Comparison of ENCODE assay signal across 15 cellular contexts in genomic region chr2:200592414-200593075, GRCh38. TPM values are rescaled to one million over a fixed set of nuclear protein-coding genes. Genes with fewer than 3 reads are reported as not detected.
DNase-seq lines count a peak whose midpoint lies in the region; ATAC-seq and TF ChIP-seq lines count a peak whose summit lies in the region.
"Had no signal": no experiment of that assay in that cellular context is flagged by ENCODE, and none has a peak within 500 bp of the region (broad histone marks: within the 10 kb centered on the region; RNA-seq: fewer than 3 reads in every experiment).

No MANE protein-coding gene starts in this region.

- H2BK12ac ChIP-seq in trophoblast cell (ENCODE audit: low read length): no peak overlapping the region

- H4K8ac ChIP-seq in IMR-90 (ENCODE audit: low read depth in 2 of 2, low read length in 2 of 2): no peak overlapping the region
- no peak overlapping the region for H4K8ac ChIP-seq in mesendoderm (ENCODE audit: low read depth, low read length)
- no peak overlapping the region for H4K8ac ChIP-seq in trophoblast cell (ENCODE audit: low read depth, low read length)

- no peaks in the 10 kb centered on the region for H4K20me1 ChIP-seq in IMR-90 (ENCODE audit: insufficient read depth, low read length)

- H3K4me3 ChIP-seq in IMR-90 (ENCODE audit: insufficient read depth, low read depth, low read length): no peak overlapping the region
- H3K4me3 ChIP-seq in choroid plexus epithelial cell (ENCODE audit: low read depth, low read length): no peak overlapping the region
- no peak overlapping the region for H3K4me3 ChIP-seq in mesendoderm (ENCODE audit: low read length)
- H3K4me3 ChIP-seq in trophoblast cell (ENCODE audit: low read depth, low read length): no peak overlapping the region
- H3K4me3 ChIP-seq: ascending aorta, upper lobe of left lung had no signal

- H3K4me1 Mint-ChIP-seq in mesothelial cell of epicardium: no peaks in the 10 kb centered on the region

- H3K18ac ChIP-seq in IMR-90 (ENCODE audit: low read depth, low read length): no peak overlapping the region
- H3K18ac ChIP-seq in mesendoderm (ENCODE audit: low read length): no peak overlapping the region
- H3K18ac ChIP-seq in trophoblast cell (ENCODE audit: low read length): no peak overlapping the region

- H3K27me3 ChIP-seq in IMR-90 (ENCODE audit: control insufficient read depth, insufficient read depth, low read length): peaks cover 2% of the 10 kb centered on the region; the same call in 1 of the 2 replicates
- no peaks in the 10 kb centered on the region for H3K27me3 ChIP-seq in mesendoderm (ENCODE audit: insufficient read depth, low read length, poor library complexity)
- no peaks in the 10 kb centered on the region for H3K27me3 ChIP-seq in trophoblast cell (ENCODE audit: insufficient read depth, low read length)
- H3K27me3 ChIP-seq: ascending aorta, upper lobe of left lung had no signal

- POLR2A ChIA-PET in IMR-90 (lab: Charles Lee; ENCODE audit: unreplicated experiment): interaction anchor here (0.7 kb wide), 1 partner anchor 70 kb away, joined by 3 read pairs; no protein-coding TSS in a partner anchor

- no peak overlapping the region for H2BK120ac ChIP-seq in IMR-90 (ENCODE audit: low read depth, low read length)
- no peak overlapping the region for H2BK120ac ChIP-seq in mesendoderm (ENCODE audit: low read depth, low read length)
- no peak overlapping the region for H2BK120ac ChIP-seq in trophoblast cell (ENCODE audit: insufficient read depth, low read length, poor library complexity)

- no CpG with 5 or more reads among the region's 1 CpG for WGBS in IMR-90 (ENCODE audit: extremely low coverage in 2 of 2, insufficient read length in 1 of 2), 2 experiments
- no CpG with 5 or more reads among the region's 1 CpG for WGBS in mesendoderm (ENCODE audit: extremely low coverage, insufficient coverage, low lambda C conversion rate)
- WGBS in trophoblast cell (ENCODE audit: extremely low coverage, insufficient coverage, insufficient read length): no CpG with 5 or more reads among the region's 1 CpG

- no TSS peak for BruUV-seq in IMR-90 (replicated peaks; lab: Mats Ljungman, UMichigan)

- H3K4me3 Mint-ChIP-seq in mesothelial cell of epicardium: no peak overlapping the region
- H3K4me3 Mint-ChIP-seq: activated T-cell treated with anti-CD3 and anti-CD28 coated beads, Interleukin-2, amount 50 U/mL, for 72 hours had no signal

- peak; percentile 62 for DNase-seq in IMR-90
- peak; percentile 56 for DNase-seq in OCI-M1 (lab: John Stamatoyannopoulos, UW)
- DNase-seq in choroid plexus epithelial cell (ENCODE audit: low read depth): peak; percentile 63
- DNase-seq in mesendoderm: peak; percentile 13
- DNase-seq in mesothelial cell of epicardium (ENCODE audit: low spot score in 2 of 2, unreplicated experiment in 2 of 2): no peak
- DNase-seq in trophoblast cell: no peak
- DNase-seq: activated CD4-positive, alpha-beta T cell treated with anti-CD3 and anti-CD28 coated beads for 48 hours; activated T-cell treated with anti-CD3 and anti-CD28 coated beads, Interleukin-2, amount 50 U/mL, for 72 hours; mammary epithelial cell; NCI-H82; stimulated activated CD8-positive, alpha-beta memory T cell treated with anti-CD3 and anti-CD28 coated beads, Interleukin-4, amount 100 ng/mL, for 48 hours; upper lobe of left lung had no signal

- TF ChIP-seq CTCF in IMR-90 (conservative IDR thresholded peaks at IDR 0.05; ENCODE audit: low read depth, low read length) (no peak), choroid plexus epithelial cell (conservative IDR thresholded peaks at IDR 0.05; ENCODE audit: low read depth, low read length) (no peak), mesothelial cell of epicardium (IDR thresholded peaks at IDR 0.05; ENCODE audit: unreplicated experiment) (no peak)

- no peaks in the 10 kb centered on the region for H3K36me3 Mint-ChIP-seq in mesothelial cell of epicardium

- H4K91ac ChIP-seq in IMR-90 (ENCODE audit: insufficient read depth, low read depth, low read length): no peak overlapping the region
- H4K91ac ChIP-seq in trophoblast cell (ENCODE audit: low read depth, low read length): no peak overlapping the region

- peaks cover 66% of the 10 kb centered on the region for H3K27me3 Mint-ChIP-seq in mesothelial cell of epicardium (ENCODE audit: low read depth)

- no peaks in the 10 kb centered on the region for H3K79me1 ChIP-seq in IMR-90 (ENCODE audit: low read depth in 1 of 2, low read length in 2 of 2)
- H3K79me1 ChIP-seq in mesendoderm (ENCODE audit: low read length): no peaks in the 10 kb centered on the region
- no peaks in the 10 kb centered on the region for H3K79me1 ChIP-seq in trophoblast cell (ENCODE audit: low read length)

- no peak overlapping the region for H2AK9ac ChIP-seq in IMR-90 (replicated peaks; ENCODE audit: low read depth, low read length, poor library complexity)

- in situ Hi-C loops in IMR-90 (cut with MboI; ENCODE audit: low sequenced_read_pairs): no loop called here

- no peaks in the 10 kb centered on the region for H3K79me2 ChIP-seq in mesendoderm (ENCODE audit: control insufficient read depth, insufficient read depth, low read length)
- no peaks in the 10 kb centered on the region for H3K79me2 ChIP-seq in trophoblast cell (ENCODE audit: control insufficient read depth, insufficient read depth, low read length, poor library complexity)

- H3K9me3 Mint-ChIP-seq in mesothelial cell of epicardium: peaks cover 6% of the 10 kb centered on the region
- H3K9me3 Mint-ChIP-seq: activated T-cell treated with anti-CD3 and anti-CD28 coated beads, Interleukin-2, amount 50 U/mL, for 72 hours had no signal

- H3K23ac ChIP-seq in IMR-90 (ENCODE audit: low read depth, low read length) (no peak overlapping the region), mesendoderm (ENCODE audit: low read length) (no peak overlapping the region), trophoblast cell (ENCODE audit: low read length) (no peak overlapping the region)

- CTCF ChIA-PET in IMR-90 (lab: Yijun Ruan, JAX): no interaction called here

- ATAC-seq in IMR-90 (ENCODE audit: low read depth): peak; percentile 64
- ATAC-seq in GM21619 (IDR thresholded peaks at IDR 0.05; ENCODE audit: unreplicated experiment): no peak
- no peak for ATAC-seq in GM19455 (IDR thresholded peaks at IDR 0.05; ENCODE audit: unreplicated experiment)
- ATAC-seq: activated T-cell treated with anti-CD3 and anti-CD28 coated beads, Interleukin-2, amount 50 U/mL, for 72 hours had no signal

- H4K5ac ChIP-seq in IMR-90 (ENCODE audit: low read depth, low read length) (no peak overlapping the region), mesendoderm (ENCODE audit: low read length) (no peak overlapping the region)

- H3K36me3 ChIP-seq in IMR-90 (ENCODE audit: control insufficient read depth, insufficient read depth, low read length) (no peaks in the 10 kb centered on the region), mesendoderm (ENCODE audit: control insufficient read depth, insufficient read depth, low read length) (no peaks in the 10 kb centered on the region), trophoblast cell (ENCODE audit: control insufficient read depth in 1 of 2, insufficient read depth in 2 of 2, low read length in 2 of 2) (no peaks in the 10 kb centered on the region)
- H3K36me3 ChIP-seq: upper lobe of left lung had no signal

- H3K4ac ChIP-seq in IMR-90 (ENCODE audit: low read depth, low read length) (no peak overlapping the region), mesendoderm (ENCODE audit: low read depth, low read length) (no peak overlapping the region), trophoblast cell (ENCODE audit: low read depth, low read length) (no peak overlapping the region)

- dilution Hi-C loops in IMR-90 (cut with HindIII; ENCODE audit: low sequenced_read_pairs, unreplicated experiment): no loop called here

- H3K14ac ChIP-seq in IMR-90 (replicated peaks; ENCODE audit: low read depth, low read length) (no peak overlapping the region), trophoblast cell (ENCODE audit: low read length) (no peak overlapping the region)

- H3K56ac ChIP-seq in IMR-90 (ENCODE audit: extremely low read depth, insufficient read depth, low read length) (no peak overlapping the region), mesendoderm (ENCODE audit: low read length) (no peak overlapping the region)

- no peak for TF ChIP-seq POLR2A in IMR-90 (IDR thresholded peaks at IDR 0.05; ENCODE audit: low read depth, low read length)

- H3K9ac ChIP-seq in IMR-90 (ENCODE audit: low read depth, low read length): no peak overlapping the region
- no peak overlapping the region for H3K9ac ChIP-seq in mesendoderm (ENCODE audit: low read length)
- no peak overlapping the region for H3K9ac ChIP-seq in trophoblast cell (ENCODE audit: low read length)

- H2BK20ac ChIP-seq in IMR-90 (ENCODE audit: low read depth, low read length): no peak overlapping the region

- H3K4me2 ChIP-seq in IMR-90 (ENCODE audit: low read depth, low read length) (no peak overlapping the region), mesendoderm (ENCODE audit: low read length) (no peak overlapping the region), trophoblast cell (ENCODE audit: low read length) (no peak overlapping the region)

- H2AK5ac ChIP-seq in IMR-90 (ENCODE audit: low read depth, low read length): no peak overlapping the region
- H2AK5ac ChIP-seq in mesendoderm (ENCODE audit: low read length): no peak overlapping the region
- H2AK5ac ChIP-seq in trophoblast cell (ENCODE audit: low read length): no peak overlapping the region

- no peak overlapping the region for H2BK15ac ChIP-seq in IMR-90 (ENCODE audit: low read depth, low read length)
- no peak overlapping the region for H2BK15ac ChIP-seq in mesendoderm (replicated peaks; ENCODE audit: low read depth)

- H3K27ac Mint-ChIP-seq in mesothelial cell of epicardium: no peak overlapping the region
- H3K27ac Mint-ChIP-seq: activated T-cell treated with anti-CD3 and anti-CD28 coated beads, Interleukin-2, amount 50 U/mL, for 72 hours had no signal

- no peaks in the 10 kb centered on the region for H3K4me1 ChIP-seq in IMR-90 (ENCODE audit: control insufficient read depth, insufficient read depth, low read length)
- no peaks in the 10 kb centered on the region for H3K4me1 ChIP-seq in mesendoderm (ENCODE audit: control insufficient read depth, low read depth, low read length)
- no peaks in the 10 kb centered on the region for H3K4me1 ChIP-seq in trophoblast cell (ENCODE audit: control insufficient read depth in 1 of 2, insufficient read depth in 2 of 2, low read length in 2 of 2)
- H3K4me1 ChIP-seq: ascending aorta, upper lobe of left lung had no signal

- 0 out of 2 replicates have a peak, but pooled peaks cover 3% of the 10 kb centered on the region for H3K9me1 ChIP-seq in IMR-90 (ENCODE audit: insufficient read depth, low read length)

- H2AFZ ChIP-seq in IMR-90 (replicated peaks; ENCODE audit: low read length, poor library complexity) (no peak overlapping the region), trophoblast cell (ENCODE audit: insufficient read depth, low read length, poor library complexity) (no peak overlapping the region)

- H2BK5ac ChIP-seq in IMR-90 (ENCODE audit: low read depth, low read length, poor library complexity, severe bottlenecking): no peak overlapping the region
- no peak overlapping the region for H2BK5ac ChIP-seq in mesendoderm (ENCODE audit: low read length)
- no peak overlapping the region for H2BK5ac ChIP-seq in trophoblast cell (ENCODE audit: low read depth, low read length, poor library complexity)

- H3K9me3 ChIP-seq in IMR-90 (ENCODE audit: control insufficient read depth, insufficient read depth, low read length): peaks cover 3% of the 10 kb centered on the region; the same call in 1 of the 2 replicates
- H3K9me3 ChIP-seq in trophoblast cell (ENCODE audit: insufficient read depth, low read depth, low read length): no peaks in the 10 kb centered on the region
- H3K9me3 ChIP-seq: ascending aorta, upper lobe of left lung had no signal

- no peak for TF ChIP-seq RAD21 in IMR-90 (IDR thresholded peaks at IDR 0.05; ENCODE audit: low read length)

- H3K27ac ChIP-seq in IMR-90 (ENCODE audit: insufficient read depth, low read length) (no peak overlapping the region), mesendoderm (ENCODE audit: low read depth, low read length) (no peak overlapping the region), trophoblast cell (ENCODE audit: low read depth, low read length) (no peak overlapping the region)
- H3K27ac ChIP-seq: ascending aorta, upper lobe of left lung had no signal

- no peak overlapping the region for H4K12ac ChIP-seq in trophoblast cell (ENCODE audit: low read depth, low read length)

- intact Hi-C loops in IMR-90 (cut with micrococcal nuclease): no loop called here

RNA-seq across cellular contexts. Expression of gene AOX1, which starts 6.7 kb away (rescaled TPM):
- total RNA-seq in IMR-90 (2012; rRNA removed) (57.2 and 59.9 TPM in 2 replicates), mesothelial cell of epicardium (1.6 to 2.4 TPM (median 2.2 TPM) in 3 replicates)
- 18.7 and 21.7 TPM in 2 replicates for polyA plus RNA-seq in IMR-90 (2012; rRNA removed)
- 6.1 and 8.5 TPM in 2 replicates for polyA plus RNA-seq in IMR-90 (2012; cell fraction: cytosol; rRNA removed)
- 1.6 and 13.0 TPM in 2 replicates for polyA plus RNA-seq in IMR-90 (2012; cell fraction: nucleus; rRNA removed; ENCODE audit: low replicate concordance)
- polyA plus RNA-seq in mesendoderm (2013, experiment 1 of 2): 1.2 TPM
- 1.3 TPM for polyA plus RNA-seq in mesendoderm (2013, experiment 2 of 2)
- 0.03 and 0.06 TPM in 2 replicates for polyA plus RNA-seq in trophoblast cell (2013)

Comparison
In these comparisons a context has a peak if more than half of its experiments do, and no peak if none do; other contexts are left out.
1. DNase-seq: peak in IMR-90 (single experiment), OCI-M1 (single experiment), choroid plexus epithelial cell (single experiment) and mesendoderm (single experiment); none in mesothelial cell of epicardium (0 of 2) and trophoblast cell (0 of 2).
2. RNA of gene AOX1, which starts 6.7 kb away (total RNA-seq): 57.2 to 59.9 TPM in IMR-90; 1.6 to 2.4 TPM in mesothelial cell of epicardium; every median in the first group is over 10 times any median in the second.